In genomic region chr10:22927661-22928403, GRCh38 we compare ENCODE assay signal across 7 cellular contexts. TPM values are rescaled to one million over a fixed set of nuclear protein-coding genes. Genes with fewer than 3 reads are reported as not detected.
A peak's percentile ranks its signal among the peaks of the same experiment; 100 is the strongest.
DNase-seq lines count a peak whose midpoint lies in the region; ATAC-seq, FAIRE-seq and TF ChIP-seq lines count a peak whose summit lies in the region.

A gene with protein sequence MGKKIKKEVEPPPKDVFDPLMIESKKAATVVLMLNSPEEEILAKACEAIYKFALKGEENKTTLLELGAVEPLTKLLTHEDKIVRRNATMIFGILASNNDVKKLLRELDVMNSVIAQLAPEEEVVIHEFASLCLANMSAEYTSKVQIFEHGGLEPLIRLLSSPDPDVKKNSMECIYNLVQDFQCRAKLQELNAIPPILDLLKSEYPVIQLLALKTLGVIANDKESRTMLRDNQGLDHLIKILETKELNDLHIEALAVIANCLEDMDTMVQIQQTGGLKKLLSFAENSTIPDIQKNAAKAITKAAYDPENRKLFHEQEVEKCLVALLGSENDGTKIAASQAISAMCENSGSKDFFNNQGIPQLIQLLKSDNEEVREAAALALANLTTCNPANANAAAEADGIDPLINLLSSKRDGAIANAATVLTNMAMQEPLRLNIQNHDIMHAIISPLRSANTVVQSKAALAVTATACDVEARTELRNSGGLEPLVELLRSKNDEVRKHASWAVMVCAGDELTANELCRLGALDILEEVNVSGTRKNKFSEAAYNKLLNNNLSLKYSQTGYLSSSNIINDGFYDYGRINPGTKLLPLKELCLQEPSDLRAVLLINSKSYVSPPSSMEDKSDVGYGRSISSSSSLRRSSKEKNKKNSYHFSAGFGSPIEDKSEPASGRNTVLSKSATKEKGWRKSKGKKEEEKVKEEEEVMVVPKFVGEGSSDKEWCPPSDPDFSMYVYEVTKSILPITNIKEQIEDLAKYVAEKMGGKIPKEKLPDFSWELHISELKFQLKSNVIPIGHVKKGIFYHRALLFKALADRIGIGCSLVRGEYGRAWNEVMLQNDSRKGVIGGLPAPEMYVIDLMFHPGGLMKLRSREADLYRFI (plus strand): TSS chr10:22928053. CDS start chr10:22931997, 3,944 bp downstream.

- H3K36me3 ChIP-seq in RWPE2 (ENCODE audit: low read depth) = no peaks in the 10 kb centered on the region
- H3K36me3 ChIP-seq in adipocyte (ENCODE audit: control insufficient read depth, insufficient read depth, low read length, severe bottlenecking) = no peaks in the 10 kb centered on the region
- H3K36me3 ChIP-seq in hepatocyte (replicated peaks; ENCODE audit: insufficient read depth, low read depth) = no peaks in the 10 kb centered on the region
- H3K36me3 ChIP-seq in rectal smooth muscle tissue (ENCODE audit: control insufficient read depth, insufficient read depth, low read length) = no peaks in the 10 kb centered on the region

- H3K9ac ChIP-seq in adipocyte (ENCODE audit: low read length) (peak within 1 kb of the TSS; percentile 3), rectal smooth muscle tissue (ENCODE audit: low read length) (no peak within 1 kb of the TSS)

- peak within 1 kb of the TSS; percentile 88 for H2AFZ ChIP-seq in hepatocyte

- TF ChIP-seq CTCF in RWPE2 (IDR thresholded peaks at IDR 0.05; ENCODE audit: poor library complexity, severe bottlenecking) (no peak), hepatocyte (IDR thresholded peaks at IDR 0.05; ENCODE audit: poor library complexity) (no peak)

- no peaks in the 10 kb centered on the region for H3K79me2 ChIP-seq in hepatocyte

- peaks cover 5% of the 10 kb centered on the region for H3K4me1 ChIP-seq in RWPE2 (ENCODE audit: insufficient read depth, poor library complexity, severe bottlenecking)
- H3K4me1 ChIP-seq in adipocyte (ENCODE audit: control insufficient read depth, insufficient read depth, low read length) = peaks cover 16% of the 10 kb centered on the region
- H3K4me1 ChIP-seq in hepatocyte (ENCODE audit: insufficient read depth) = no peaks in the 10 kb centered on the region
- H3K4me1 ChIP-seq in rectal smooth muscle tissue (ENCODE audit: control insufficient read depth, insufficient read depth, low read length) = no peaks in the 10 kb centered on the region

- ATAC-seq in GM18870 (IDR thresholded peaks at IDR 0.05; ENCODE audit: unreplicated experiment) (peak; percentile 42), HG03108 (IDR thresholded peaks at IDR 0.05; ENCODE audit: unreplicated experiment) (peak; percentile 70), RWPE2 (ENCODE audit: low read depth) (peak; percentile 95)

- H3K4me3 ChIP-seq in RWPE2 (ENCODE audit: severe bottlenecking) (peak within 1 kb of the TSS; percentile 34), adipocyte (ENCODE audit: low read length) (peak within 1 kb of the TSS; percentile 76), hepatocyte (peak within 1 kb of the TSS; percentile 23), rectal smooth muscle tissue (ENCODE audit: low read length) (peak within 1 kb of the TSS; percentile 41)

- no peaks in the 10 kb centered on the region for H3K9me3 ChIP-seq in RWPE2 (ENCODE audit: severe bottlenecking)
- peaks cover 26% of the 10 kb centered on the region for H3K9me3 ChIP-seq in adipocyte (ENCODE audit: control insufficient read depth, low read length)
- no peaks in the 10 kb centered on the region for H3K9me3 ChIP-seq in hepatocyte (ENCODE audit: low read depth)

- WGBS in hepatocyte (ENCODE audit: low lambda C conversion rate, missing lambda C conversion rate) = 8% methylated on average over 41 of the region's 41 CpGs

- peak; percentile 54 for DNase-seq in RWPE2 (ENCODE audit: low spot score)
- peak; percentile 29 for DNase-seq in adipocyte (ENCODE audit: low read depth)
- DNase-seq in hepatocyte (ENCODE audit: low spot score) = peak; percentile 86
- peak; percentile 65 for DNase-seq in urothelium cell line (ENCODE audit: low spot score)

- H3K27ac ChIP-seq in RWPE2 (ENCODE audit: poor library complexity, severe bottlenecking) (no peak within 1 kb of the TSS), hepatocyte (no peak within 1 kb of the TSS), rectal smooth muscle tissue (ENCODE audit: low read depth, low read length) (no peak within 1 kb of the TSS)

- no peaks in the 10 kb centered on the region for H3K9me2 ChIP-seq in hepatocyte (replicated peaks; ENCODE audit: insufficient read depth)

- H3K4me2 ChIP-seq in hepatocyte = peak within 1 kb of the TSS; percentile 83

- H3K27me3 ChIP-seq in RWPE2 (ENCODE audit: insufficient read depth, poor library complexity, severe bottlenecking) (peaks cover 3% of the 10 kb centered on the region), adipocyte (replicated peaks; ENCODE audit: control insufficient read depth, insufficient read depth, low read length) (peaks cover 23% of the 10 kb centered on the region), hepatocyte (peaks cover 4% of the 10 kb centered on the region), rectal smooth muscle tissue (ENCODE audit: control insufficient read depth, insufficient read depth, low read length) (peaks cover 3% of the 10 kb centered on the region)

- no peak for FAIRE-seq in urothelium cell line (lab: Jason Lieb, UNC)

- no peaks in the 10 kb centered on the region for H4K20me1 ChIP-seq in hepatocyte (ENCODE audit: insufficient read depth, poor library complexity, severe bottlenecking)

RNA-seq across cellular contexts. Expression of the gene that starts here (rescaled TPM):
- 0.72 TPM in 1 of 2 replicates, not detected in the other for total RNA-seq in hepatocyte
- 0.41 TPM in 1 of 2 replicates, not detected in the other for polyA plus RNA-seq in hepatocyte

Comparison
In these comparisons a context has a peak if more than half of its experiments do, and no peak if none do; other contexts are left out.
1. Peak in DNase-seq, H3K4me3 ChIP-seq and H3K4me2 ChIP-seq in hepatocyte; RNA of the gene not detected or under 1 TPM.
2. ATAC-seq: peak in every context shown above with its lines; median percentile 95 in RWPE2; 70 in HG03108; 42 in GM18870.
3. DNase-seq: peak in every context shown above with its lines; median percentile 86 in hepatocyte; 65 in urothelium cell line; 54 in RWPE2; 29 in adipocyte.
4. H3K4me3 ChIP-seq: peak in every context shown above with its lines; median percentile 76 in adipocyte; 41 in rectal smooth muscle tissue; 34 in RWPE2; 23 in hepatocyte.